In the genomic region with DNA sequence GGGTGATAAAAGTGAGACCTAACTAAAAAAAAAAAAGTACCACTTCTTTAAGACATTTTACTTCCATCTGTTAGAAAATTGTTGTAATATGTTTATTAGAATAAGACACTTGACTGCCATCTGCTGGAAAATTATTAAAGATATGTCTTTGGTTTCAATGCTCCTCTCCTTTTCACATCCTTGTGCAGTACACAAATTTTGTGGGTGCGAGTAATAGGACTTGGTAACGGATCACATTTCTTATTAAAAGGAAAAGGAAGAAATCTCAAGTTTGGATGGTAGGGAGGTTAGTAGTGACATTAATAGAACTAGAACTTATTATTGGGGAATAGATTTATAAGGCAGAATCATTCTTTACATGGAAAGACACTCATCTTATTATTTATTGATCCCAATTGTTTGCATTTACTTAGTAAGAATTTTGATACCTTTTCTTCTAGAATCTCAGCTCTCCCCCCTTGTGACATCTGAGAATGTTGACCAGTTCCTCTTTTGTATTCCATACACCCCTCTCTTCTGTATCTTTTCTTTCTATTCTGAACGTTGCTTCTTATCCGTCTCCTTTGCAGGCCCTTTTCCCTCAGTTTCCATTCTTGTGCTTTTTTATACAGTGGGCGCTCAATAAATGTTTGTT, we compare ENCODE assay signal across 8 cellular contexts. TPM values are rescaled to one million over a fixed set of nuclear protein-coding genes. Genes with fewer than 3 reads are reported as not detected.
A peak's percentile ranks its signal among the peaks of the same experiment; 100 is the strongest.
DNase-seq lines count a peak whose midpoint lies in the region; ATAC-seq and TF ChIP-seq lines count a peak whose summit lies in the region.

No MANE protein-coding gene starts in this region.

- intact Hi-C loops in A673 (cut with micrococcal nuclease; ENCODE audit: unreplicated experiment) = loop anchor here (1.0 to 10.0 kb wide), 3 partner anchors 80 to 453 kb away; no protein-coding TSS in a partner anchor

- no peak for ATAC-seq in WTC11
- ATAC-seq in gastroesophageal sphincter = peak; percentile 13
- no peak for ATAC-seq in HG03108 (IDR thresholded peaks at IDR 0.05; ENCODE audit: unreplicated experiment)

- H3K4me3 ChIP-seq in A673 (ENCODE audit: low read depth, low read length, poor library complexity, severe bottlenecking) (no peak overlapping the region), GM12864 (ENCODE audit: low read depth, low read length) (peak overlapping the region; percentile 50), gastroesophageal sphincter (peak overlapping the region; percentile 44 to 54), skeletal muscle satellite cell (ENCODE audit: low read length) (peak overlapping the region; percentile 66)

- no peaks in the 10 kb centered on the region for H3K9me3 Mint-ChIP-seq in WTC11
- no peaks in the 10 kb centered on the region for H3K9me3 Mint-ChIP-seq in mesothelial cell of epicardium

- H3K27ac ChIP-seq in A673 (ENCODE audit: low read depth, low read length, poor library complexity, severe bottlenecking) = no peak overlapping the region
- H3K27ac ChIP-seq in gastroesophageal sphincter = peak overlapping the region in 3 of 4 donors; percentile 50 to 69 (median 61)

- H3K4me1 Mint-ChIP-seq in WTC11 (peaks cover 6% of the 10 kb centered on the region), mesothelial cell of epicardium (peaks cover 22% of the 10 kb centered on the region)

- no peaks in the 10 kb centered on the region for H3K36me3 ChIP-seq in A673 (ENCODE audit: insufficient read depth, low read length, poor library complexity, severe bottlenecking)
- H3K36me3 ChIP-seq in gastroesophageal sphincter = no peaks in the 10 kb centered on the region
- H3K36me3 ChIP-seq in skeletal muscle satellite cell (ENCODE audit: insufficient read depth, low read length) = no peaks in the 10 kb centered on the region

- TF ChIP-seq CTCF in A673 (conservative IDR thresholded peaks at IDR 0.05; ENCODE audit: low read depth, low read length) = peak; percentile 50
- no peak for TF ChIP-seq CTCF in GM12864 (IDR thresholded peaks at IDR 0.05; ENCODE audit: low read depth, low read length, missing control alignments)
- TF ChIP-seq CTCF in WTC11 (IDR thresholded peaks at IDR 0.05) = no peak
- TF ChIP-seq CTCF in gastroesophageal sphincter (IDR thresholded peaks at IDR 0.05) = peak in 3 of 4 experiments; percentile 32 to 37 (median 37)
- no peak for TF ChIP-seq CTCF in mesothelial cell of epicardium (IDR thresholded peaks at IDR 0.05; ENCODE audit: unreplicated experiment)

- DNase-seq in A673 (ENCODE audit: low spot score) (peak; percentile 55), GM12864 (ENCODE audit: low read depth) (no peak), NCI-H1092 (lab: John Stamatoyannopoulos, UW) (peak; percentile 58), WTC11 (ENCODE audit: low spot score) (no peak), mesothelial cell of epicardium (ENCODE audit: low spot score in 2 of 2, unreplicated experiment in 2 of 2) (no peak)

- BruUV-seq in A673 (replicated peaks; lab: Mats Ljungman, UMichigan) = no TSS peak

- no peaks in the 10 kb centered on the region for H3K9me3 ChIP-seq in A673 (ENCODE audit: low read depth, low read length, poor library complexity, severe bottlenecking)
- H3K9me3 ChIP-seq in gastroesophageal sphincter = no peaks in the 10 kb centered on the region
- no peaks in the 10 kb centered on the region for H3K9me3 ChIP-seq in skeletal muscle satellite cell (replicated peaks; ENCODE audit: low read length)

- no peak for TF ChIP-seq EP300 in gastroesophageal sphincter (IDR thresholded peaks at IDR 0.05)

- peak overlapping the region; percentile 59 for H3K9ac ChIP-seq in skeletal muscle satellite cell (ENCODE audit: low read depth, low read length)

- no peak overlapping the region for H3K4me3 Mint-ChIP-seq in WTC11
- H3K4me3 Mint-ChIP-seq in mesothelial cell of epicardium = no peak overlapping the region

- no peaks in the 10 kb centered on the region for H3K27me3 ChIP-seq in A673 (replicated peaks; ENCODE audit: insufficient read depth, low read depth, low read length, poor library complexity)
- H3K27me3 ChIP-seq in gastroesophageal sphincter = no peaks in the 10 kb centered on the region
- H3K27me3 ChIP-seq in skeletal muscle satellite cell (ENCODE audit: control insufficient read depth, insufficient read depth, low read length) = no peaks in the 10 kb centered on the region

- H3K4me1 ChIP-seq in A673 (ENCODE audit: insufficient read depth, low read length, poor library complexity, severe bottlenecking) = no peaks in the 10 kb centered on the region
- peaks cover 0 to 28% (median 2%) of the 10 kb centered on the region in 3 donors for H3K4me1 ChIP-seq in gastroesophageal sphincter
- H3K4me1 ChIP-seq in skeletal muscle satellite cell (ENCODE audit: control insufficient read depth, insufficient read depth, low read length) = peaks cover 27% of the 10 kb centered on the region

- CTCF ChIA-PET in A673 (lab: Charles Lee) = interaction anchor here (1.1 kb wide), 1 partner anchor 80 kb away, joined by 5 read pairs; no protein-coding TSS in a partner anchor
- CTCF ChIA-PET in WTC11 (lab: Charles Lee) = interaction anchor here (0.6 kb wide), 1 partner anchor 80 kb away, joined by 3 read pairs; no protein-coding TSS in a partner anchor

- H3K27me3 Mint-ChIP-seq in WTC11 (ENCODE audit: low read depth) (no peaks in the 10 kb centered on the region), mesothelial cell of epicardium (ENCODE audit: low read depth) (no peaks in the 10 kb centered on the region)

- 38 to 50% methylated on average over 5 of the region's 5 CpGs for WGBS in gastroesophageal sphincter (ENCODE audit: low coverage in 1 of 2), 2 donors

- H3K36me3 Mint-ChIP-seq in WTC11 = no peaks in the 10 kb centered on the region
- no peaks in the 10 kb centered on the region for H3K36me3 Mint-ChIP-seq in mesothelial cell of epicardium

- 0 out of 2 replicates have a peak overlapping the region, but pooled peaks have one; percentile 17 for H3K27ac Mint-ChIP-seq in WTC11
- no peak overlapping the region for H3K27ac Mint-ChIP-seq in mesothelial cell of epicardium

- POLR2A ChIA-PET in A673 (lab: Charles Lee; ENCODE audit: low non-redundant PET) = no interaction called here
- POLR2A ChIA-PET in WTC11 (lab: Charles Lee) = no interaction called here

- TF ChIP-seq POLR2A in gastroesophageal sphincter (IDR thresholded peaks at IDR 0.05) = no peak

- H3K4me2 ChIP-seq in skeletal muscle satellite cell (ENCODE audit: low read length) = peak overlapping the region; percentile 77

TF ChIP-seq in WTC11, 78 proteins besides CTCF, POLR2A, EP300 and RAD21:
- no peak for TF ChIP-seq SOX15 (CRISPR knock-in tag; IDR thresholded peaks at IDR 0.05)
- no peak for TF ChIP-seq ZNF416 (CRISPR knock-in tag; IDR thresholded peaks at IDR 0.05)
- no peak for TF ChIP-seq JUN (CRISPR knock-in tag; IDR thresholded peaks at IDR 0.05)
- no peak for TF ChIP-seq ZNF232 (CRISPR knock-in tag; IDR thresholded peaks at IDR 0.05)
- TF ChIP-seq TP53 (CRISPR knock-in tag; IDR thresholded peaks at IDR 0.05) = no peak

RNA-seq across cellular contexts. Expression of a gene that starts 43.0 kb away (rescaled TPM):
- 61.4 and 72.8 TPM in 2 replicates for total RNA-seq in A673 (2021)
- 97.8 to 119 TPM (median 110 TPM) in 3 replicates for total RNA-seq in WTC11 (2021)
- 10 to 100 TPM; 10.6 to 21.0 (median 14.1) TPM for total RNA-seq in gastroesophageal sphincter
- 33.6 and 52.7 TPM in 2 replicates for total RNA-seq in skeletal muscle satellite cell (2012; rRNA removed)
- total RNA-seq in mesothelial cell of epicardium = 20.5 to 22.9 TPM (median 22.2 TPM) in 3 replicates

Comparison
In these comparisons a context has a peak if more than half of its experiments do, and no peak if none do; other contexts are left out.
1. DNase-seq: peak in A673 (single experiment) and NCI-H1092 (single experiment); none in GM12864 (single experiment), WTC11 (single experiment) and mesothelial cell of epicardium (0 of 2).
2. CTCF ChIP-seq: peak in A673 (single experiment) and gastroesophageal sphincter (3 of 4); none in GM12864 (single experiment), WTC11 (single experiment) and mesothelial cell of epicardium (single experiment).